ENCODE assay signal across 12 cellular contexts in the genomic region with DNA sequence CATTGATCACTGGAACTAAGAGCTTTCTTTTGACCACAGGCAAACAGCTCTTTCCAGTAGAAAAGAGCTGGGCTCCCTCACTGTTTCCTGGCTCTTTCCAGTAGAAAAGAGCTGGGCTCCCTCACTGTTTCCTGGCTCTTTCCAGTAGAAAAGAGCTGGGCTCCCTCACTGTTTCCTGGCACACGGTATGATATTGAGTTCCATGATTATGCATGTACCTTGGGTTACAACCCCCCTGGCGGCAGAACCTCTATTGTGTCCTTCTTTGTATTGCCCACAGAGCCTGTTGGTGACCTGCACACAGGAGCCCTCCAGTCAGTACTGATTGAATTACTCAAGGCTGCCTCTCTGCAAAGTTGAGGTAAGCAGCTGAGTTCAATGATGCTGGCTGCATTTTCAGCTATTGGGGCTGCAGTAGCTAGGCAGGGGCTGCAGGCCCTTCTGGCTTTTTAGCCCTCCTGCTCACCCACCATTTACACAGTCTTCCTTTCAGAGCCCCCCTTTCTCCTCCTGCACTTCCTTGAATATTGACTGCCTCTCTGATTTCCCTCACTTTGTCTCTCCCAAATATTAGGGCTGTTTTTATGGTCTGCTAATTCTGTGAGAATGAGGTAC. TPM values are rescaled to one million over a fixed set of nuclear protein-coding genes. Genes with fewer than 3 reads are reported as not detected.
DNase-seq lines count a peak whose midpoint lies in the region; ATAC-seq and TF ChIP-seq lines count a peak whose summit lies in the region.
"Had no signal": no experiment of that assay in that cellular context is flagged by ENCODE, and none has a peak within 500 bp of the region (broad histone marks: within the 10 kb centered on the region; RNA-seq: fewer than 3 reads in every experiment).

No MANE protein-coding gene starts in this region.

- no TSS peak for BruUV-seq in Caco-2 (replicated peaks; lab: Mats Ljungman, UMichigan)

- H3K27me3 Mint-ChIP-seq in Caco-2 (ENCODE audit: insufficient read depth, unreplicated experiment) = no peaks in the 10 kb centered on the region
- H3K27me3 Mint-ChIP-seq: stimulated activated naive CD8-positive, alpha-beta T cell treated with anti-CD3 and anti-CD28 coated beads, Interleukin-15, amount 100 ng/mL, for 72 hours had no signal

- TF ChIP-seq POLR2A in esophagus squamous epithelium (IDR thresholded peaks at IDR 0.05) (no peak), vagina (IDR thresholded peaks at IDR 0.05) (no peak), upper lobe of left lung (IDR thresholded peaks at IDR 0.05) (no peak)

- ATAC-seq in upper lobe of left lung (ENCODE audit: low FRiP score in 2 of 2) (no peak), HG03342 (IDR thresholded peaks at IDR 0.05; ENCODE audit: unreplicated experiment) (no peak)
- ATAC-seq: gastroesophageal sphincter; stimulated activated naive CD8-positive, alpha-beta T cell treated with anti-CD3 and anti-CD28 coated beads, Interleukin-15, amount 100 ng/mL, for 72 hours had no signal

- TF ChIP-seq EP300 in upper lobe of left lung (IDR thresholded peaks at IDR 0.05) = no peak

- TF ChIP-seq CTCF in esophagus squamous epithelium (IDR thresholded peaks at IDR 0.05) (no peak), vagina (IDR thresholded peaks at IDR 0.05) (no peak), Caco-2 (IDR thresholded peaks at IDR 0.05; ENCODE audit: insufficient read depth in 1 of 2, low read depth in 1 of 2, low read length in 1 of 2, severe bottlenecking in 1 of 2, unreplicated experiment in 1 of 2) (no peak), upper lobe of left lung (IDR thresholded peaks at IDR 0.05) (no peak)

- peak overlapping the region in 3 of 4 donors; percentile 41 to 72 (median 54) for H3K27ac ChIP-seq in esophagus squamous epithelium
- peak overlapping the region; percentile 25 for H3K27ac ChIP-seq in vagina
- no peak overlapping the region for H3K27ac ChIP-seq in upper lobe of left lung
- H3K27ac ChIP-seq: gastroesophageal sphincter had no signal

- H3K4me3 ChIP-seq in esophagus squamous epithelium = no peak overlapping the region
- H3K4me3 ChIP-seq in vagina = no peak overlapping the region
- no peak overlapping the region for H3K4me3 ChIP-seq in Caco-2 (ENCODE audit: low read depth, low read length)
- no peak overlapping the region for H3K4me3 ChIP-seq in upper lobe of left lung
- H3K4me3 ChIP-seq: gastroesophageal sphincter had no signal

- no peak overlapping the region for H3K4me3 Mint-ChIP-seq in Caco-2 (ENCODE audit: unreplicated experiment)
- H3K4me3 Mint-ChIP-seq: stimulated activated naive CD8-positive, alpha-beta T cell treated with anti-CD3 and anti-CD28 coated beads, Interleukin-15, amount 100 ng/mL, for 72 hours had no signal

- no peaks in the 10 kb centered on the region for H3K9me3 Mint-ChIP-seq in Caco-2 (ENCODE audit: unreplicated experiment)
- H3K9me3 Mint-ChIP-seq: stimulated activated naive CD8-positive, alpha-beta T cell treated with anti-CD3 and anti-CD28 coated beads, Interleukin-15, amount 100 ng/mL, for 72 hours had no signal

- POLR2A ChIA-PET in Caco-2 (lab: Charles Lee) = no interaction called here

- no peak overlapping the region for H3K27ac Mint-ChIP-seq in Caco-2 (ENCODE audit: unreplicated experiment)
- H3K27ac Mint-ChIP-seq: stimulated activated naive CD8-positive, alpha-beta T cell treated with anti-CD3 and anti-CD28 coated beads, Interleukin-15, amount 100 ng/mL, for 72 hours had no signal

- H3K27me3 ChIP-seq in esophagus squamous epithelium (no peaks in the 10 kb centered on the region), vagina (no peaks in the 10 kb centered on the region), Caco-2 (replicated peaks; ENCODE audit: control insufficient read depth, insufficient read depth, low read length) (no peaks in the 10 kb centered on the region), upper lobe of left lung (no peaks in the 10 kb centered on the region)
- H3K27me3 ChIP-seq: gastroesophageal sphincter had no signal

- H3K36me3 ChIP-seq in esophagus squamous epithelium = no peaks in the 10 kb centered on the region
- no peaks in the 10 kb centered on the region for H3K36me3 ChIP-seq in vagina
- no peaks in the 10 kb centered on the region for H3K36me3 ChIP-seq in Caco-2 (ENCODE audit: control insufficient read depth, insufficient read depth, low read length)
- H3K36me3 ChIP-seq in upper lobe of left lung = no peaks in the 10 kb centered on the region
- H3K36me3 ChIP-seq: gastroesophageal sphincter had no signal

- H3K4me1 Mint-ChIP-seq in Caco-2 (ENCODE audit: low read depth, unreplicated experiment) = peaks cover 18% of the 10 kb centered on the region
- H3K4me1 Mint-ChIP-seq: stimulated activated naive CD8-positive, alpha-beta T cell treated with anti-CD3 and anti-CD28 coated beads, Interleukin-15, amount 100 ng/mL, for 72 hours had no signal

- CTCF ChIA-PET in Caco-2 (lab: Charles Lee) = no interaction called here

- no peaks in the 10 kb centered on the region for H3K36me3 Mint-ChIP-seq in Caco-2 (ENCODE audit: insufficient read depth, unreplicated experiment)

- no peaks in the 10 kb centered on the region for H3K9me3 ChIP-seq in esophagus squamous epithelium
- no peaks in the 10 kb centered on the region for H3K9me3 ChIP-seq in vagina
- H3K9me3 ChIP-seq in Caco-2 = no peaks in the 10 kb centered on the region
- no peaks in the 10 kb centered on the region for H3K9me3 ChIP-seq in upper lobe of left lung
- H3K9me3 ChIP-seq: gastroesophageal sphincter had no signal

- 40 to 71% methylated on average over 1 to 2 of the region's 2 CpGs for WGBS in esophagus squamous epithelium, 2 donors
- 54 to 57% methylated on average over 2 of the region's 2 CpGs for WGBS in upper lobe of left lung, 2 donors

- H3K4me1 ChIP-seq in esophagus squamous epithelium (peaks cover 13 to 60% (median 16%) of the 10 kb centered on the region in 3 donors), vagina (peaks cover 17% of the 10 kb centered on the region), Caco-2 (peaks cover 13% of the 10 kb centered on the region; the same call in 1 of the 2 replicates), upper lobe of left lung (peaks cover 0 to 11% (median 6%) of the 10 kb centered on the region in 4 donors)

- intact Hi-C loops in esophagus squamous epithelium (cut with DNase I) = no loop called here
- intact Hi-C loops in vagina (cut with DNase I) = no loop called here
- intact Hi-C loops in Caco-2 (cut with micrococcal nuclease; ENCODE audit: unreplicated experiment) = no loop called here

- DNase-seq in NCI-H146 (lab: John Stamatoyannopoulos, UW) (peak; percentile 41), OCI-M1 (lab: John Stamatoyannopoulos, UW) (peak; percentile 25), esophagus squamous epithelium (lab: John Stamatoyannopoulos, UW) (no peak), vagina (ENCODE audit: extremely low spot score in 2 of 2) (no peak), Caco-2 (no peak), upper lobe of left lung (no peak)
- DNase-seq: activated effector memory CD4-positive, alpha-beta T cell treated with anti-CD3 and anti-CD28 coated beads, Interleukin-2, amount 50 U/mL, for 16 hours; stimulated activated naive CD8-positive, alpha-beta T cell treated with anti-CD3 and anti-CD28 coated beads, Interleukin-15, amount 100 ng/mL, for 72 hours had no signal

RNA-seq across cellular contexts. Expression of a gene that starts 10.2 kb away (rescaled TPM):
- total RNA-seq in esophagus squamous epithelium (1 to 10 TPM; 2.7 to 6.5 (median 3.1) TPM), vagina (7.9 TPM), Caco-2 (2022) (3.5 and 4.1 TPM in 2 replicates), upper lobe of left lung (1 to 10 TPM in 5 of 6 donors, not detected in 1; 1.1 to 8.2 (median 2.3) TPM)
- total RNA-seq: G401 had no signal

RNA-seq across cellular contexts. Expression of a gene that starts 15.2 kb away (rescaled TPM):
- total RNA-seq in esophagus squamous epithelium (100 to 1,000 TPM in 3 of 4 donors, 10 to 100 TPM in 1; 52.3 to 239 (median 212) TPM), vagina (173 TPM), Caco-2 (2022) (108 and 112 TPM in 2 replicates), upper lobe of left lung (100 to 1,000 TPM in 2 of 6 donors, 10 to 100 TPM in 4; 26.2 to 108 (median 73.3) TPM)

RNA-seq across cellular contexts. Expression of a gene that starts 46.4 kb away (rescaled TPM):
- total RNA-seq in esophagus squamous epithelium (1 to 10 TPM in 1 of 4 donors, under 1 TPM in 1, not detected in 2; 0.62 to 1.3 TPM), vagina (1.2 TPM), Caco-2 (2022) (0.82 and 1.4 TPM in 2 replicates), upper lobe of left lung (10 to 100 TPM in 1 of 6 donors, 1 to 10 TPM in 5; 2.1 to 12.8 (median 3.0) TPM)

RNA-seq across cellular contexts. Expression of a gene that starts 56.2 kb away (rescaled TPM):
- total RNA-seq in esophagus squamous epithelium (not detected), vagina (not detected), Caco-2 (2022) (not detected in 2 replicates), upper lobe of left lung (under 1 TPM in 2 of 6 donors, not detected in 4; 0.13 to 0.14 TPM)
- total RNA-seq: chondrocyte, G401, gastroesophageal sphincter had no signal

Comparison
In these comparisons a context has a peak if more than half of its experiments do, and no peak if none do; other contexts are left out.
1. DNase-seq: peak in NCI-H146 (single experiment) and OCI-M1 (single experiment); none in esophagus squamous epithelium (single experiment), vagina (0 of 2), Caco-2 (0 of 2) and upper lobe of left lung (0 of 2).
2. H3K27ac ChIP-seq: peak in esophagus squamous epithelium (3 of 4) and vagina (single experiment); none in upper lobe of left lung (0 of 4).